Comparison of ENCODE assay signal across 9 cellular contexts in genomic region chr20:33401922-33402369, GRCh38. TPM values are rescaled to one million over a fixed set of nuclear protein-coding genes. Genes with fewer than 3 reads are reported as not detected.
DNase-seq lines count a peak whose midpoint lies in the region; ATAC-seq, FAIRE-seq and TF ChIP-seq lines count a peak whose summit lies in the region.
"Had no signal": no experiment of that assay in that cellular context is flagged by ENCODE, and none has a peak within 500 bp of the region (broad histone marks: within the 10 kb centered on the region; RNA-seq: fewer than 3 reads in every experiment).

No MANE protein-coding gene starts in this region.

- H3K4me1 Mint-ChIP-seq in CD14-positive monocyte: peaks cover 29% of the 10 kb centered on the region

- H3K4me3 ChIP-seq in Loucy (ENCODE audit: low read length, poor library complexity, severe bottlenecking): peak overlapping the region; percentile 98
- H3K4me3 ChIP-seq in astrocyte of the cerebellum (ENCODE audit: low read depth, low read length): peak overlapping the region; percentile 99
- H3K4me3 ChIP-seq in HepG2 (replicated peaks in 1 of 3; ENCODE audit: insufficient read depth in 1 of 3, low read depth in 2 of 3, low read length in 3 of 3): peak overlapping the region; percentile 84 to 96 (median 85)
- peak overlapping the region; percentile 75 to 96 for H3K4me3 ChIP-seq in tibial artery

- peaks cover 0 to 3% (median 3%) of the 10 kb centered on the region in 3 donors for H3K27me3 Mint-ChIP-seq in CD14-positive monocyte (ENCODE audit: low read depth in 3 of 3)

- H3K36me3 Mint-ChIP-seq in CD14-positive monocyte: peaks cover 0 to 6% of the 10 kb centered on the region in 2 donors

- TSS peak; percentile 86 for BruUV-seq in HepG2 (replicated peaks; lab: Mats Ljungman, UMichigan)

- H2AFZ ChIP-seq in Loucy (ENCODE audit: low read length) (peak overlapping the region; percentile 93), HepG2 (ENCODE audit: low read length) (peak overlapping the region; percentile 50)

- peak overlapping the region; percentile 0 to 80 (median 66) for H3K27ac Mint-ChIP-seq in CD14-positive monocyte

- no peak for FAIRE-seq in HepG2 (lab: Jason Lieb, UNC)
- FAIRE-seq: islet of Langerhans had no signal

- H3F3A ChIP-seq in Loucy (ENCODE audit: low read depth): no peaks in the 10 kb centered on the region

- H3K4me1 ChIP-seq in Loucy (ENCODE audit: insufficient read depth, low read length, poor library complexity, severe bottlenecking) (peaks cover 31% of the 10 kb centered on the region), HepG2 (ENCODE audit: insufficient read depth, low read length) (peaks cover 26% of the 10 kb centered on the region), tibial artery (peaks cover 0 to 32% (median 24%) of the 10 kb centered on the region in 4 donors)

- H3K27me3 ChIP-seq in Loucy (ENCODE audit: insufficient read depth, low read length, poor library complexity, severe bottlenecking) (no peaks in the 10 kb centered on the region), HepG2 (ENCODE audit: control insufficient read depth in 1 of 2, insufficient read depth in 2 of 2, low read length in 2 of 2) (peaks cover 0 to 3% of the 10 kb centered on the region in 2 experiments; a peak in 1 of 5 replicates), tibial artery (no peaks in the 10 kb centered on the region)

- in situ Hi-C loops in astrocyte of the cerebellum (cut with HindIII; ENCODE audit: low sequenced_read_pairs) (no loop called here), HepG2 (cut with HindIII; ENCODE audit: extremely low pct_ligation_motif_present, low pct_unique_long_range_greater_than_20kb) (no loop called here)

- H3K9ac ChIP-seq in Loucy (ENCODE audit: low read depth, low read length, poor library complexity, severe bottlenecking) (peak overlapping the region; percentile 81), HepG2 (ENCODE audit: insufficient read depth, low read depth, low read length) (peak overlapping the region; percentile 86)

- intact Hi-C loops in CD14-positive monocyte (cut with micrococcal nuclease): no loop called here
- intact Hi-C loops in HepG2 (cut with micrococcal nuclease; ENCODE audit: unreplicated experiment): loop anchor here (2.0 to 5.0 kb wide), 2 partner anchors 41 to 260 kb away; partner anchors contain the start of genes C20orf144 and SNTA1
- intact Hi-C loops in tibial artery (cut with DNase I; ENCODE audit: low total_unique reads): loop anchor here (5.0 kb wide), 1 partner anchor 45 kb away; no protein-coding TSS in a partner anchor

- H3K4me2 ChIP-seq in Loucy (ENCODE audit: low read depth, low read length, poor library complexity, severe bottlenecking) (peak overlapping the region; percentile 89), HepG2 (ENCODE audit: low read depth, low read length) (peak overlapping the region; percentile 96)

- no peaks in the 10 kb centered on the region for H3K9me2 ChIP-seq in Loucy (replicated peaks; ENCODE audit: low read depth, low read length)

- no peaks in the 10 kb centered on the region for H3K9me3 Mint-ChIP-seq in CD14-positive monocyte

- no peak for TF ChIP-seq EP300 in HepG2 (IDR thresholded peaks at IDR 0.05; ENCODE audit: low read depth in 2 of 2, low read length in 2 of 2)
- TF ChIP-seq EP300 in HepG2 (CRISPR knock-in tag; IDR thresholded peaks at IDR 0.05; ENCODE audit: borderline replicate concordance): no peak

- TF ChIP-seq RAD21 in HepG2 (CRISPR knock-in tag; IDR thresholded peaks at IDR 0.05): no peak

- DNase-seq in CD14-positive monocyte (ENCODE audit: low spot score): no peak
- DNase-seq in astrocyte of the cerebellum (ENCODE audit: low read depth): no peak
- no peak for DNase-seq in HepG2 (ENCODE audit: low spot score)
- no peak for DNase-seq in tibial artery
- DNase-seq in GM03348 (ENCODE audit: low spot score): no peak
- DNase-seq in islet precursor cell: no peak
- DNase-seq in A172 (ENCODE audit: low spot score): no peak

- H3K79me2 ChIP-seq in Loucy (ENCODE audit: insufficient read depth, low read length): peaks cover 47% of the 10 kb centered on the region
- H3K79me2 ChIP-seq in HepG2 (ENCODE audit: insufficient read depth, low read length): peaks cover 45% of the 10 kb centered on the region

- ATAC-seq in HepG2: no peak

- TF ChIP-seq POLR2A in HepG2 (IDR thresholded peaks at IDR 0.05; ENCODE audit: insufficient read depth in 1 of 2, low read depth in 2 of 2, low read length in 2 of 2): no peak

- H3K4me3 Mint-ChIP-seq in CD14-positive monocyte: peak overlapping the region; percentile 87 to 96

- no peaks in the 10 kb centered on the region for H3K36me3 ChIP-seq in Loucy (ENCODE audit: insufficient read depth, low read length)
- peaks cover 2 to 5% of the 10 kb centered on the region in 2 experiments; a peak in 4 of 5 replicates for H3K36me3 ChIP-seq in HepG2 (replicated peaks in 1 of 2; ENCODE audit: control insufficient read depth in 1 of 2, insufficient read depth in 2 of 2, low read length in 2 of 2)
- H3K36me3 ChIP-seq in tibial artery: peaks cover 0 to 17% (median 8%) of the 10 kb centered on the region in 3 donors

- 55% methylated on average over 8 of the region's 8 CpGs for WGBS in HepG2 (ENCODE audit: low lambda C conversion rate)

- TF ChIP-seq CTCF in CD14-positive monocyte (IDR thresholded peaks at IDR 0.05) (no peak), Loucy (conservative IDR thresholded peaks at IDR 0.05; ENCODE audit: low read length) (no peak), astrocyte of the cerebellum (IDR thresholded peaks at IDR 0.05; ENCODE audit: low read depth, low read length, missing control alignments) (no peak), HepG2 (CRISPR knock-in tag; IDR thresholded peaks at IDR 0.05) (no peak), tibial artery (IDR thresholded peaks at IDR 0.05) (no peak)

- H4K20me1 ChIP-seq in Loucy (ENCODE audit: insufficient read depth, low read length, poor library complexity, severe bottlenecking): peaks cover 7% of the 10 kb centered on the region
- no peaks in the 10 kb centered on the region for H4K20me1 ChIP-seq in HepG2 (ENCODE audit: insufficient read depth, low read length)

- CTCF ChIA-PET in HepG2 (lab: Yijun Ruan, JAX; ENCODE audit: low intra/inter-chr PET ratio, low total read pairs): interaction anchor here (0.8 kb wide), 1 partner anchor 43 kb away, joined by 4 read pairs; no protein-coding TSS in a partner anchor

- H3K27ac ChIP-seq in HepG2 (ENCODE audit: extremely low read length, insufficient read depth, low read length) (peak overlapping the region; percentile 59), tibial artery (peak overlapping the region; percentile 71 to 73)

- H3K9me3 ChIP-seq in Loucy (ENCODE audit: insufficient read depth, low read depth, low read length) (no peaks in the 10 kb centered on the region), HepG2 (ENCODE audit: low read length) (no peaks in the 10 kb centered on the region), tibial artery (no peaks in the 10 kb centered on the region)

- POLR2A ChIA-PET in HepG2 (lab: Yijun Ruan, JAX): interaction anchor here (0.6 to 4.2 kb wide), 14 partner anchors 7 to 711 kb away, joined by 3 to 56 read pairs (median 4); partner anchors contain the start of genes CBFA2T2, CHMP4B, EIF2S2 and SNTA1

RNA-seq across cellular contexts. Expression of gene CDK5RAP1, which starts 0.6 kb away (rescaled TPM):
- polyA plus RNA-seq in CD14-positive monocyte (10 to 100 TPM; 24.4 to 25.5 TPM), HepG2 (2011; rRNA removed) (52.9 and 53.6 TPM in 2 replicates)
- total RNA-seq in HepG2 (2016; rRNA removed; fragmentation: Illumina TruSeq; extraction: Trizol): 98.2 and 104 TPM in 2 replicates
- 18.5 and 25.5 TPM in 2 replicates for total RNA-seq in HepG2 (2016; cell fraction: cytosol; rRNA removed; fragmentation: Illumina TruSeq; extraction: Trizol; ENCODE audit: low read depth)
- total RNA-seq in HepG2 (2016; cell fraction: insoluble cytoplasmic fraction; rRNA removed; fragmentation: Illumina TruSeq; extraction: Trizol): 93.5 and 105 TPM in 2 replicates
- total RNA-seq in HepG2 (2016; cell fraction: membrane; rRNA removed; fragmentation: Illumina TruSeq; extraction: Trizol): 26.4 and 27.7 TPM in 2 replicates
- 58.6 and 74.7 TPM in 2 replicates for total RNA-seq in HepG2 (2016; cell fraction: nucleus; rRNA removed; fragmentation: Illumina TruSeq; extraction: Trizol)
- 47.3 and 49.4 TPM in 2 replicates for polyA plus RNA-seq in HepG2 (2011; cell fraction: cytosol; rRNA removed)
- polyA plus RNA-seq in HepG2 (2011; cell fraction: nucleus; rRNA removed): 76.2 and 82.6 TPM in 2 replicates
- 44.4 and 51.1 TPM in 2 replicates for polyA plus RNA-seq in HepG2 (2012)
- polyA plus RNA-seq in HepG2 (2016; cell fraction: cytosol; fragmentation: Illumina TruSeq; extraction: Trizol; ENCODE audit: low read depth): 10.1 and 10.8 TPM in 2 replicates
- polyA plus RNA-seq in HepG2 (2016; cell fraction: insoluble cytoplasmic fraction; fragmentation: Illumina TruSeq; extraction: Trizol; ENCODE audit: low read depth): 79.4 and 80.6 TPM in 2 replicates
- 13.2 and 15.4 TPM in 2 replicates for polyA plus RNA-seq in HepG2 (2016; cell fraction: membrane; fragmentation: Illumina TruSeq; extraction: Trizol; ENCODE audit: low read depth)
- polyA plus RNA-seq in HepG2 (2016; cell fraction: nucleus; fragmentation: Illumina TruSeq; extraction: Trizol; ENCODE audit: insufficient read depth, low read depth): 158 TPM in 2 replicates
- polyA minus RNA-seq in HepG2 (2011; rRNA and poly(A)+ RNA removed; ENCODE audit: low replicate concordance): 54.6 and 84.0 TPM in 2 replicates
- polyA minus RNA-seq in HepG2 (2011; cell fraction: cytosol; rRNA and poly(A)+ RNA removed): 22.6 and 31.7 TPM in 2 replicates
- 50.5 and 51.2 TPM in 2 replicates for polyA minus RNA-seq in HepG2 (2011; cell fraction: nucleus; rRNA and poly(A)+ RNA removed)
- 54.3 and 94.3 TPM in 2 replicates for total RNA-seq in A172 (2014; rRNA removed; shearing (Covaris generic))

RNA-seq across cellular contexts. Expression of gene SNTA1, which starts 41.6 kb away (rescaled TPM):
- polyA plus RNA-seq in CD14-positive monocyte (under 1 TPM; 0.56 to 0.93 TPM), HepG2 (2011; rRNA removed) (18.3 and 21.2 TPM in 2 replicates)
- total RNA-seq in HepG2 (2016; rRNA removed; fragmentation: Illumina TruSeq; extraction: Trizol): 14.8 and 16.4 TPM in 2 replicates
- 21.1 and 21.6 TPM in 2 replicates for total RNA-seq in HepG2 (2016; cell fraction: cytosol; rRNA removed; fragmentation: Illumina TruSeq; extraction: Trizol; ENCODE audit: low read depth)
- 13.2 and 16.1 TPM in 2 replicates for total RNA-seq in HepG2 (2016; cell fraction: insoluble cytoplasmic fraction; rRNA removed; fragmentation: Illumina TruSeq; extraction: Trizol)
- 33.7 and 34.5 TPM in 2 replicates for total RNA-seq in HepG2 (2016; cell fraction: membrane; rRNA removed; fragmentation: Illumina TruSeq; extraction: Trizol)
- 7.4 and 8.0 TPM in 2 replicates for total RNA-seq in HepG2 (2016; cell fraction: nucleus; rRNA removed; fragmentation: Illumina TruSeq; extraction: Trizol)
- polyA plus RNA-seq in HepG2 (2011; cell fraction: cytosol; rRNA removed): 18.9 and 24.9 TPM in 2 replicates
- polyA plus RNA-seq in HepG2 (2011; cell fraction: nucleus; rRNA removed): 15.4 and 17.2 TPM in 2 replicates
- polyA plus RNA-seq in HepG2 (2012): 9.0 and 11.0 TPM in 2 replicates
- 26.2 and 27.1 TPM in 2 replicates for polyA plus RNA-seq in HepG2 (2016; cell fraction: cytosol; fragmentation: Illumina TruSeq; extraction: Trizol; ENCODE audit: low read depth)
- 14.6 and 16.1 TPM in 2 replicates for polyA plus RNA-seq in HepG2 (2016; cell fraction: insoluble cytoplasmic fraction; fragmentation: Illumina TruSeq; extraction: Trizol; ENCODE audit: low read depth)
- polyA plus RNA-seq in HepG2 (2016; cell fraction: membrane; fragmentation: Illumina TruSeq; extraction: Trizol; ENCODE audit: low read depth): 32.9 and 35.0 TPM in 2 replicates
- 13.5 and 15.1 TPM in 2 replicates for polyA plus RNA-seq in HepG2 (2016; cell fraction: nucleus; fragmentation: Illumina TruSeq; extraction: Trizol; ENCODE audit: insufficient read depth, low read depth)
- 11.3 and 23.6 TPM in 2 replicates for polyA minus RNA-seq in HepG2 (2011; rRNA and poly(A)+ RNA removed; ENCODE audit: low replicate concordance)
- polyA minus RNA-seq in HepG2 (2011; cell fraction: cytosol; rRNA and poly(A)+ RNA removed): 10.6 and 10.7 TPM in 2 replicates
- 3.6 and 4.5 TPM in 2 replicates for polyA minus RNA-seq in HepG2 (2011; cell fraction: nucleus; rRNA and poly(A)+ RNA removed)
- 60.7 and 70.7 TPM in 2 replicates for total RNA-seq in A172 (2014; rRNA removed; shearing (Covaris generic))

Comparison
In these comparisons a context has a peak if more than half of its experiments do, and no peak if none do; other contexts are left out.
1. intact Hi-C loops: an anchor here in HepG2 (2.0 to 5.0 kb wide) and tibial artery (5.0 kb wide); none called in CD14-positive monocyte.